Comparison of ENCODE assay signal across 18 cellular contexts in the genomic region with DNA sequence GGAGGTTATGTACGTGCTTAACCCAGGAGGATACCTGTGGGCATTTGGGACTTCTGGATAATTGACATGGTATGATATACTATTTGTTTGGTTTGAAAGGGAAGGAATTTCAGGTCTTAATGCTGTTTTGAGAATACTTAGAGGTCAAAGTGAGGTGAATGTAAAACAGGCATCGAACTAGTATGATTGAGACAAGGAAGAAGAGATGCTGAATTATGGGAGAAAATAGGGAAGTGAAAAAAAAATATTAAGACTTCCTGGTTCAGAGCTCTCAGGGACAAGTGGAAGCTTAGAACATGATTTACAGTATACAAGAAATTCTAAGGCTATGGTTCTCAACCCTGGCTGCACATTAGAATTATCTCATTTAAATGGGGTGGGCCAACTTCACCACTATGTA.
"Had no signal": no experiment of that assay in that cellular context is flagged by ENCODE, and none has a peak within 500 bp of the region (broad histone marks: within the 10 kb centered on the region; RNA-seq: fewer than 3 reads in every experiment).

No MANE protein-coding gene starts in this region.

- H3K27me3 Mint-ChIP-seq: activated CD4-positive, alpha-beta T cell treated with anti-CD3 and anti-CD28 coated beads, Interleukin-2, amount 10 ng/mL, durations not matched to agents 7 days and 5 days; effector memory CD8-positive, alpha-beta T cell; stimulated activated memory B cell treated with anti-CD40 and anti-IgM and Interleukin-4, amounts not matched to agents 10 μg/mL and 1 μg/mL and 100 μg/mL, for 72 hours had no signal

- DNase-seq: activated CD4-positive, alpha-beta T cell treated with anti-CD3 and anti-CD28 coated beads, Interleukin-2, amount 10 ng/mL, durations not matched to agents 7 days and 5 days; activated CD8-positive, alpha-beta T cell treated with anti-CD3 and anti-CD28 coated beads, Interleukin-2, amount 10 ng/mL, durations not matched to agents 7 days and 5 days; activated naive CD4-positive, alpha-beta T cell treated with anti-CD3 and anti-CD28 coated beads for 36 hours; activated T-cell treated with anti-CD3 and anti-CD28 coated beads, Interleukin-2, amount 50 U/mL, for 4 hours; body of pancreas; effector memory CD8-positive, alpha-beta T cell; foreskin keratinocyte; left lung; nephron progenitor cell; occipital lobe; posterior cingulate gyrus; spleen; stimulated activated CD4-positive, alpha-beta T cell treated with anti-CD3 and anti-CD28 coated beads, Interleukin-4, amount 100 ng/mL, for 4 hours; testis; upper lobe of right lung had no signal

- ATAC-seq: activated CD4-positive, CD25-positive, alpha-beta regulatory T cell treated with anti-CD3 and anti-CD28 coated beads, Interleukin-2, amount 50 U/mL, for 24 hours; activated CD8-positive, alpha-beta T cell treated with anti-CD3 and anti-CD28 coated beads, Interleukin-2, amount 10 ng/mL, durations not matched to agents 7 days and 5 days; activated T-cell treated with anti-CD3 and anti-CD28 coated beads, Interleukin-2, amount 50 U/mL, for 4 hours; body of pancreas; effector memory CD8-positive, alpha-beta T cell; foreskin keratinocyte; left lung; stimulated activated memory B cell treated with anti-CD40 and anti-IgM and Interleukin-4, amounts not matched to agents 10 μg/mL and 1 μg/mL and 100 μg/mL, for 72 hours; upper lobe of right lung had no signal

- H3K9me3 ChIP-seq: body of pancreas, left lung, spleen, testis, upper lobe of right lung had no signal

- H3K27ac Mint-ChIP-seq: activated CD4-positive, alpha-beta T cell treated with anti-CD3 and anti-CD28 coated beads, Interleukin-2, amount 10 ng/mL, durations not matched to agents 7 days and 5 days; activated CD8-positive, alpha-beta T cell treated with anti-CD3 and anti-CD28 coated beads, Interleukin-2, amount 10 ng/mL, durations not matched to agents 7 days and 5 days; activated naive CD4-positive, alpha-beta T cell treated with anti-CD3 and anti-CD28 coated beads for 36 hours; effector memory CD8-positive, alpha-beta T cell; mesothelial cell of epicardium; nephron progenitor cell; stimulated activated memory B cell treated with anti-CD40 and anti-IgM and Interleukin-4, amounts not matched to agents 10 μg/mL and 1 μg/mL and 100 μg/mL, for 72 hours had no signal

- H3K4me3 Mint-ChIP-seq: activated CD4-positive, alpha-beta T cell treated with anti-CD3 and anti-CD28 coated beads, Interleukin-2, amount 10 ng/mL, durations not matched to agents 7 days and 5 days; activated CD8-positive, alpha-beta T cell treated with anti-CD3 and anti-CD28 coated beads, Interleukin-2, amount 10 ng/mL, durations not matched to agents 7 days and 5 days; activated naive CD4-positive, alpha-beta T cell treated with anti-CD3 and anti-CD28 coated beads for 36 hours; activated T-cell treated with anti-CD3 and anti-CD28 coated beads, Interleukin-2, amount 50 U/mL, for 4 hours; effector memory CD8-positive, alpha-beta T cell; mesothelial cell of epicardium; nephron progenitor cell; stimulated activated memory B cell treated with anti-CD40 and anti-IgM and Interleukin-4, amounts not matched to agents 10 μg/mL and 1 μg/mL and 100 μg/mL, for 72 hours had no signal

- H3K36me3 ChIP-seq: left lung, spleen, upper lobe of right lung had no signal

- H3K9me3 Mint-ChIP-seq: activated CD4-positive, alpha-beta T cell treated with anti-CD3 and anti-CD28 coated beads, Interleukin-2, amount 10 ng/mL, durations not matched to agents 7 days and 5 days; activated naive CD4-positive, alpha-beta T cell treated with anti-CD3 and anti-CD28 coated beads for 36 hours; activated T-cell treated with anti-CD3 and anti-CD28 coated beads, Interleukin-2, amount 50 U/mL, for 4 hours; effector memory CD8-positive, alpha-beta T cell; mesothelial cell of epicardium; nephron progenitor cell had no signal

- H3K4me3 ChIP-seq: body of pancreas, left lung, spleen, testis, upper lobe of right lung had no signal

- H3K27ac ChIP-seq: body of pancreas, foreskin keratinocyte, left lung, spleen, testis, upper lobe of right lung had no signal

- H3K4me1 ChIP-seq: foreskin keratinocyte, spleen, testis had no signal

- H3K36me3 Mint-ChIP-seq: mesothelial cell of epicardium had no signal

- H3K27me3 ChIP-seq: body of pancreas, foreskin keratinocyte, left lung, spleen, testis, upper lobe of right lung had no signal
